Comparison of ENCODE assay signal across 8 cellular contexts in the genomic region with DNA sequence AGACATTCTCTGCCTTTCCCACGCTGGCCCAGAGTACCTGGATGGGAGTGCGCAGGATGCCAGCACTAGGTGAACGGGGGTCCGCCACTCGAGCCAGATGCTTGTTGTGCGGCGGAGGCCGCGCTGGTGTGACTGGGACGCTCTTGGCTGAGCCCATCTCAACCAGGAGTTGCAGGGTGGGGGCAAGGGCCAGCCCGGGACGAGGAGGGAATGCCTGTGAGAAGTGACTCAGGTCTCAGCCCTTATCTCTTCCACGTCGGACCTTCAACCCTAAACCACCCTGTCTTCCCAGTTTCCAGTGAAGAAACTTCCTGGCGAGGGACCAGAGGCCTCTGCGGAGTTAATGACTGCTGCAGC. TPM values are rescaled to one million over a fixed set of nuclear protein-coding genes. Genes with fewer than 3 reads are reported as not detected.
DNase-seq lines count a peak whose midpoint lies in the region; ATAC-seq, FAIRE-seq and TF ChIP-seq lines count a peak whose summit lies in the region.

No MANE protein-coding gene starts in this region.

- H3K9me3 ChIP-seq in keratinocyte (ENCODE audit: control insufficient read depth, low read depth, low read length) (no peaks in the 10 kb centered on the region), tibial artery (no peaks in the 10 kb centered on the region)

- dilution Hi-C loops in keratinocyte (cut with MboI; ENCODE audit: extremely low pct_ligation_motif_present, low sequenced_read_pairs) = no loop called here

- FAIRE-seq in keratinocyte (lab: Jason Lieb, UNC) = no peak

- H3K36me3 Mint-ChIP-seq in activated T-cell treated with anti-CD3 and anti-CD28 coated beads, Interleukin-2, amount 50 U/mL, for 72 hours (ENCODE audit: insufficient read depth in 2 of 2) = peaks cover 9 to 23% of the 10 kb centered on the region in 2 donors
- H3K36me3 Mint-ChIP-seq in activated naive CD8-positive, alpha-beta T cell treated with anti-CD3 and anti-CD28 coated beads, Interleukin-2, amount 10 ng/mL, durations not matched to agents 7 days and 5 days = peaks cover 34% of the 10 kb centered on the region

- no peaks in the 10 kb centered on the region for H3K27me3 Mint-ChIP-seq in activated T-cell treated with anti-CD3 and anti-CD28 coated beads, Interleukin-2, amount 50 U/mL, for 72 hours (ENCODE audit: low read depth)
- H3K27me3 Mint-ChIP-seq in activated naive CD8-positive, alpha-beta T cell treated with anti-CD3 and anti-CD28 coated beads, Interleukin-2, amount 10 ng/mL, durations not matched to agents 7 days and 5 days = no peaks in the 10 kb centered on the region

- H3K79me2 ChIP-seq in keratinocyte (ENCODE audit: control insufficient read depth, insufficient read depth, low read length) = peaks cover 40% of the 10 kb centered on the region

- peak overlapping the region; percentile 73 for H2AFZ ChIP-seq in keratinocyte (ENCODE audit: control insufficient read depth, low read length)

- H3K27me3 ChIP-seq in keratinocyte (ENCODE audit: control insufficient read depth, extremely low read depth, insufficient read depth, low read length) = no peaks in the 10 kb centered on the region
- no peaks in the 10 kb centered on the region for H3K27me3 ChIP-seq in tibial artery

- H3K27ac Mint-ChIP-seq in activated T-cell treated with anti-CD3 and anti-CD28 coated beads, Interleukin-2, amount 50 U/mL, for 72 hours = no peak overlapping the region
- H3K27ac Mint-ChIP-seq in activated naive CD8-positive, alpha-beta T cell treated with anti-CD3 and anti-CD28 coated beads, Interleukin-2, amount 10 ng/mL, durations not matched to agents 7 days and 5 days = peak overlapping the region; percentile 99

- H3K27ac ChIP-seq in keratinocyte (ENCODE audit: control insufficient read depth, insufficient read depth, low read length) (peak overlapping the region; percentile 91), tibial artery (peak overlapping the region; percentile 95 to 99)

- intact Hi-C loops in tibial artery (cut with DNase I; ENCODE audit: low total_unique reads) = loop anchor here (5.0 kb wide), 1 partner anchor 238 kb away; no protein-coding TSS in a partner anchor

- H4K20me1 ChIP-seq in keratinocyte (ENCODE audit: control insufficient read depth, extremely low read depth, insufficient read depth, low read length) = no peaks in the 10 kb centered on the region

- TF ChIP-seq CTCF in keratinocyte (optimal IDR thresholded peaks at IDR 0.05 in 1 of 3, IDR thresholded peaks at IDR 0.05 in 1 of 3, conservative IDR thresholded peaks at IDR 0.05 in 1 of 3; ENCODE audit: extremely low read depth in 1 of 3, insufficient read depth in 2 of 3, low read length in 3 of 3) = no peak
- TF ChIP-seq CTCF in tibial artery (IDR thresholded peaks at IDR 0.05) = no peak

- H3K4me3 ChIP-seq in keratinocyte (ENCODE audit: control insufficient read depth in 2 of 3, extremely low read depth in 1 of 3, insufficient read depth in 2 of 3, low read depth in 1 of 3, low read length in 3 of 3) (peak overlapping the region; percentile 72 to 99 (median 95)), tibial artery (peak overlapping the region; percentile 66 to 69)

- H3K9me3 Mint-ChIP-seq in activated T-cell treated with anti-CD3 and anti-CD28 coated beads, Interleukin-2, amount 50 U/mL, for 72 hours = no peaks in the 10 kb centered on the region
- no peaks in the 10 kb centered on the region for H3K9me3 Mint-ChIP-seq in activated naive CD8-positive, alpha-beta T cell treated with anti-CD3 and anti-CD28 coated beads, Interleukin-2, amount 10 ng/mL, durations not matched to agents 7 days and 5 days

- H3K9me1 ChIP-seq in keratinocyte (ENCODE audit: control insufficient read depth, extremely low read depth, insufficient read depth, low read length) = no peaks in the 10 kb centered on the region

- peaks cover 11 to 41% of the 10 kb centered on the region in 2 experiments for H3K36me3 ChIP-seq in keratinocyte (ENCODE audit: control insufficient read depth in 2 of 2, extremely low read depth in 1 of 2, insufficient read depth in 2 of 2, low read length in 2 of 2)
- H3K36me3 ChIP-seq in tibial artery = peaks cover 3 to 37% (median 19%) of the 10 kb centered on the region in 3 donors

- H3K4me1 Mint-ChIP-seq in activated T-cell treated with anti-CD3 and anti-CD28 coated beads, Interleukin-2, amount 50 U/mL, for 72 hours (ENCODE audit: low read depth) = peaks cover 50% of the 10 kb centered on the region
- H3K4me1 Mint-ChIP-seq in activated naive CD8-positive, alpha-beta T cell treated with anti-CD3 and anti-CD28 coated beads, Interleukin-2, amount 10 ng/mL, durations not matched to agents 7 days and 5 days = peaks cover 37% of the 10 kb centered on the region

- ATAC-seq in activated T-cell treated with anti-CD3 and anti-CD28 coated beads, Interleukin-2, amount 50 U/mL, for 72 hours (replicated peaks in 1 of 2) = no peak
- no peak for ATAC-seq in activated naive CD8-positive, alpha-beta T cell treated with anti-CD3 and anti-CD28 coated beads, Interleukin-2, amount 10 ng/mL, durations not matched to agents 7 days and 5 days (ENCODE audit: low read depth)

- H3K4me3 Mint-ChIP-seq in activated T-cell treated with anti-CD3 and anti-CD28 coated beads, Interleukin-2, amount 50 U/mL, for 72 hours = peak overlapping the region; percentile 76 to 86
- peak overlapping the region; percentile 96 for H3K4me3 Mint-ChIP-seq in activated naive CD8-positive, alpha-beta T cell treated with anti-CD3 and anti-CD28 coated beads, Interleukin-2, amount 10 ng/mL, durations not matched to agents 7 days and 5 days

- H3K4me1 ChIP-seq in keratinocyte (ENCODE audit: control insufficient read depth, extremely low read depth, insufficient read depth, low read length) = peaks cover 21% of the 10 kb centered on the region
- H3K4me1 ChIP-seq in tibial artery = peaks cover 0 to 31% (median 22%) of the 10 kb centered on the region in 4 donors

- peak overlapping the region; percentile 92 for H3K9ac ChIP-seq in keratinocyte (ENCODE audit: control insufficient read depth, extremely low read depth, insufficient read depth, low read length)

- H3K4me2 ChIP-seq in keratinocyte (ENCODE audit: control insufficient read depth, extremely low read depth, insufficient read depth, low read depth, low read length) = peak overlapping the region; percentile 94

- no peak for DNase-seq in activated T-cell treated with anti-CD3 and anti-CD28 coated beads, Interleukin-2, amount 50 U/mL, for 72 hours
- DNase-seq in activated T-cell treated with anti-CD3 and anti-CD28 coated beads for 4 hours = no peak
- no peak for DNase-seq in activated naive CD8-positive, alpha-beta T cell treated with anti-CD3 and anti-CD28 coated beads, Interleukin-2, amount 10 ng/mL, durations not matched to agents 7 days and 5 days
- DNase-seq in keratinocyte (ENCODE audit: low read depth, low spot score) = no peak
- DNase-seq in tibial artery = peak in 1 of 2 donors; percentile 77
- DNase-seq in stimulated activated CD4-positive, alpha-beta T cell treated with anti-CD3 and anti-CD28 coated beads, Interleukin-4, amount 100 ng/mL, for 24 hours = no peak
- DNase-seq in hepatic stellate cell (ENCODE audit: low spot score) = no peak
- no peak for DNase-seq in NCI-H1048 (lab: John Stamatoyannopoulos, UW)

- POLR2A ChIA-PET in activated naive CD8-positive, alpha-beta T cell treated with anti-CD3 and anti-CD28 coated beads, Interleukin-2, amount 10 ng/mL, durations not matched to agents 7 days and 5 days (lab: Charles Lee) = interaction anchor here (0.6 to 7.2 kb wide), 26 partner anchors 10 to 318 kb away, joined by 3 to 106 read pairs (median 10); a partner anchor contains a TSS

RNA-seq across cellular contexts. Expression of a gene that starts 0.3 kb away (rescaled TPM):
- total RNA-seq in activated T-cell treated with anti-CD3 and anti-CD28 coated beads, Interleukin-2, amount 50 U/mL, for 72 hours = 10 to 100 TPM; 67.7 to 94.8 TPM
- total RNA-seq in activated naive CD8-positive, alpha-beta T cell treated with anti-CD3 and anti-CD28 coated beads, Interleukin-2, amount 10 ng/mL, durations not matched to agents 7 days and 5 days = 10 to 100 TPM; 76.7 to 85.2 TPM
- 2.1 to 16.9 TPM (median 15.0 TPM) in 3 replicates for polyA plus RNA-seq in keratinocyte
- 0.62 TPM for polyA plus RNA-seq in keratinocyte (2011; ENCODE audit: low read depth)
- 3.6 and 4.7 TPM in 2 replicates for polyA plus RNA-seq in keratinocyte (2011; cell fraction: cytosol; rRNA removed)
- polyA plus RNA-seq in keratinocyte (2011; cell fraction: nucleus; rRNA removed) = 7.3 and 8.3 TPM in 2 replicates
- 0.55 and 15.7 TPM in 2 replicates for polyA plus RNA-seq in keratinocyte (2012; ENCODE audit: low replicate concordance)
- polyA minus RNA-seq in keratinocyte = 3.0 to 10.4 TPM (median 7.5 TPM) in 3 replicates
- polyA minus RNA-seq in keratinocyte (2011; cell fraction: cytosol; rRNA and poly(A)+ RNA removed) = 22.4 TPM
- 5.0 and 9.8 TPM in 2 replicates for polyA minus RNA-seq in keratinocyte (2011; cell fraction: nucleus; rRNA and poly(A)+ RNA removed)

RNA-seq across cellular contexts. Expression of a gene that starts 1.2 kb away (rescaled TPM):
- total RNA-seq in activated T-cell treated with anti-CD3 and anti-CD28 coated beads, Interleukin-2, amount 50 U/mL, for 72 hours = 100 to 1,000 TPM in 1 of 2 donors, 10 to 100 TPM in 1; 98.0 to 105 TPM
- 10 to 100 TPM; 84.8 to 95.4 TPM for total RNA-seq in activated naive CD8-positive, alpha-beta T cell treated with anti-CD3 and anti-CD28 coated beads, Interleukin-2, amount 10 ng/mL, durations not matched to agents 7 days and 5 days
- 58.3 to 84.1 TPM (median 67.2 TPM) in 3 replicates for polyA plus RNA-seq in keratinocyte
- 31.2 TPM for polyA plus RNA-seq in keratinocyte (2011; ENCODE audit: low read depth)
- 42.8 and 66.5 TPM in 2 replicates for polyA plus RNA-seq in keratinocyte (2011; cell fraction: cytosol; rRNA removed)
- 94.0 and 116 TPM in 2 replicates for polyA plus RNA-seq in keratinocyte (2011; cell fraction: nucleus; rRNA removed)
- polyA plus RNA-seq in keratinocyte (2012; ENCODE audit: low replicate concordance) = 44.4 and 76.0 TPM in 2 replicates
- 122 to 148 TPM (median 148 TPM) in 3 replicates for polyA minus RNA-seq in keratinocyte
- polyA minus RNA-seq in keratinocyte (2011; cell fraction: cytosol; rRNA and poly(A)+ RNA removed) = 95.2 TPM
- polyA minus RNA-seq in keratinocyte (2011; cell fraction: nucleus; rRNA and poly(A)+ RNA removed) = 67.8 and 83.2 TPM in 2 replicates

RNA-seq across cellular contexts. Expression of a gene that starts 10.0 kb away (rescaled TPM):
- 1 to 10 TPM in 1 of 2 donors, under 1 TPM in 1; 0.95 to 1.3 TPM for total RNA-seq in activated T-cell treated with anti-CD3 and anti-CD28 coated beads, Interleukin-2, amount 50 U/mL, for 72 hours
- 1 to 10 TPM; 2.6 to 3.1 TPM for total RNA-seq in activated naive CD8-positive, alpha-beta T cell treated with anti-CD3 and anti-CD28 coated beads, Interleukin-2, amount 10 ng/mL, durations not matched to agents 7 days and 5 days
- 0.41 to 0.94 TPM (median 0.80 TPM) in 3 replicates for polyA plus RNA-seq in keratinocyte
- polyA plus RNA-seq in keratinocyte (2011; ENCODE audit: low read depth) = not detected
- polyA plus RNA-seq in keratinocyte (2011; cell fraction: cytosol; rRNA removed) = 0.16 TPM in 2 replicates
- 4.2 and 5.9 TPM in 2 replicates for polyA plus RNA-seq in keratinocyte (2011; cell fraction: nucleus; rRNA removed)
- 0.44 and 0.77 TPM in 2 replicates for polyA plus RNA-seq in keratinocyte (2012; ENCODE audit: low replicate concordance)
- 0.64 to 0.98 TPM (median 0.89 TPM) in 3 replicates for polyA minus RNA-seq in keratinocyte
- not detected for polyA minus RNA-seq in keratinocyte (2011; cell fraction: cytosol; rRNA and poly(A)+ RNA removed)
- 0.93 and 1.3 TPM in 2 replicates for polyA minus RNA-seq in keratinocyte (2011; cell fraction: nucleus; rRNA and poly(A)+ RNA removed)

RNA-seq across cellular contexts. Expression of a gene that starts 16.6 kb away (rescaled TPM):
- total RNA-seq in activated T-cell treated with anti-CD3 and anti-CD28 coated beads, Interleukin-2, amount 50 U/mL, for 72 hours = 100 to 1,000 TPM; 504 to 562 TPM
- 1,000 to 10,000 TPM; 1,129 to 1,200 TPM for total RNA-seq in activated naive CD8-positive, alpha-beta T cell treated with anti-CD3 and anti-CD28 coated beads, Interleukin-2, amount 10 ng/mL, durations not matched to agents 7 days and 5 days
- polyA plus RNA-seq in keratinocyte = 1,218 to 2,229 TPM (median 1,551 TPM) in 3 replicates
- polyA plus RNA-seq in keratinocyte (2011; ENCODE audit: low read depth) = 265 TPM
- 1,209 and 1,293 TPM in 2 replicates for polyA plus RNA-seq in keratinocyte (2011; cell fraction: cytosol; rRNA removed)
- 796 and 920 TPM in 2 replicates for polyA plus RNA-seq in keratinocyte (2011; cell fraction: nucleus; rRNA removed)
- 546 and 816 TPM in 2 replicates for polyA plus RNA-seq in keratinocyte (2012; ENCODE audit: low replicate concordance)
- 1,325 to 2,073 TPM (median 1,599 TPM) in 3 replicates for polyA minus RNA-seq in keratinocyte
- polyA minus RNA-seq in keratinocyte (2011; cell fraction: cytosol; rRNA and poly(A)+ RNA removed) = 656 TPM
- polyA minus RNA-seq in keratinocyte (2011; cell fraction: nucleus; rRNA and poly(A)+ RNA removed) = 245 and 276 TPM in 2 replicates

RNA-seq across cellular contexts. Expression of a gene that starts 22.3 kb away (rescaled TPM):
- total RNA-seq in activated T-cell treated with anti-CD3 and anti-CD28 coated beads, Interleukin-2, amount 50 U/mL, for 72 hours = 10 to 100 TPM in 1 of 2 donors, 1 to 10 TPM in 1; 9.6 to 10.4 TPM
- total RNA-seq in activated naive CD8-positive, alpha-beta T cell treated with anti-CD3 and anti-CD28 coated beads, Interleukin-2, amount 10 ng/mL, durations not matched to agents 7 days and 5 days = 10 to 100 TPM; 16.4 to 17.0 TPM
- 4.9 to 8.7 TPM (median 5.1 TPM) in 3 replicates for polyA plus RNA-seq in keratinocyte
- polyA plus RNA-seq in keratinocyte (2011; ENCODE audit: low read depth) = 1.2 TPM
- polyA plus RNA-seq in keratinocyte (2011; cell fraction: cytosol; rRNA removed) = 3.8 and 7.7 TPM in 2 replicates
- 5.1 and 8.0 TPM in 2 replicates for polyA plus RNA-seq in keratinocyte (2011; cell fraction: nucleus; rRNA removed)
- polyA plus RNA-seq in keratinocyte (2012; ENCODE audit: low replicate concordance) = 5.4 and 7.8 TPM in 2 replicates
- 1.4 to 5.8 TPM (median 1.7 TPM) in 3 replicates for polyA minus RNA-seq in keratinocyte
- polyA minus RNA-seq in keratinocyte (2011; cell fraction: cytosol; rRNA and poly(A)+ RNA removed) = 6.1 TPM
- 1.5 and 1.8 TPM in 2 replicates for polyA minus RNA-seq in keratinocyte (2011; cell fraction: nucleus; rRNA and poly(A)+ RNA removed)
